9 cellular contexts compared by ENCODE assay signal in genomic region chr11:75873417-75874148, GRCh38. TPM values are rescaled to one million over a fixed set of nuclear protein-coding genes. Genes with fewer than 3 reads are reported as not detected.
DNase-seq lines count a peak whose midpoint lies in the region; ATAC-seq and TF ChIP-seq lines count a peak whose summit lies in the region.
"Had no signal": no experiment of that assay in that cellular context is flagged by ENCODE, and none has a peak within 500 bp of the region (broad histone marks: within the 10 kb centered on the region; RNA-seq: fewer than 3 reads in every experiment).

No MANE protein-coding gene starts in this region.

- no peaks in the 10 kb centered on the region for H3K27me3 ChIP-seq in spleen (replicated peaks in 1 of 7)

- peak; percentile 57 for DNase-seq in SKM-1 treated with dmso at 0.1 percent for 144 hours (lab: John Stamatoyannopoulos, UW; ENCODE audit: unreplicated experiment)
- DNase-seq in SKM-1 (lab: John Stamatoyannopoulos, UW; ENCODE audit: unreplicated experiment), result no peak
- peak; percentile 96 for DNase-seq in OCI-M1 (lab: John Stamatoyannopoulos, UW)
- DNase-seq in spleen, result no peak
- DNase-seq in NCI-H2227 (lab: John Stamatoyannopoulos, UW; ENCODE audit: unreplicated experiment), result no peak
- no peak for DNase-seq in OCI-M2 (lab: John Stamatoyannopoulos, UW; ENCODE audit: unreplicated experiment)
- DNase-seq in stimulated activated CD4-positive, alpha-beta T cell treated with anti-CD3 and anti-CD28 coated beads, Interleukin-1b, Interleukin-23, amount 100 ng/mL, for 48 hours, result no peak

- WGBS in spleen, 5 donors, result 27 to 45% (median 29%) methylated on average over 8 of the region's 8 CpGs

- peak; percentile 80 for ATAC-seq in HG02852 (IDR thresholded peaks at IDR 0.05; ENCODE audit: unreplicated experiment)
- ATAC-seq: A549 had no signal

- peak overlapping the region in 5 of 8 donors; percentile 34 to 75 (median 67) for H3K27ac ChIP-seq in spleen
- H3K27ac ChIP-seq: A549 had no signal

- peak overlapping the region in 1 of 8 donors; percentile 19 for H3K4me3 ChIP-seq in spleen
- H3K4me3 ChIP-seq: A549 had no signal

- H3K36me3 ChIP-seq in spleen, result peaks cover 0 to 15% (median 0%) of the 10 kb centered on the region in 6 donors

- H3K4me1 ChIP-seq in spleen, result peaks cover 16 to 72% (median 35%) of the 10 kb centered on the region in 6 donors
- H3K4me1 ChIP-seq: A549 had no signal

- no peak for TF ChIP-seq POLR2A in spleen (IDR thresholded peaks at IDR 0.05)

- no peaks in the 10 kb centered on the region for H3K9me3 ChIP-seq in spleen
- H3K9me3 ChIP-seq: A549 had no signal

- intact Hi-C loops in spleen (cut with DNase I; ENCODE audit: low total_unique reads), result no loop called here

- TF ChIP-seq CTCF in spleen (IDR thresholded peaks at IDR 0.05 in 8 of 11, conservative IDR thresholded peaks at IDR 0.05 in 3 of 11), result no peak

RNA-seq across cellular contexts. Expression of gene UVRAG, which starts 58.6 kb away (rescaled TPM):
- total RNA-seq in spleen, result 10 to 100 TPM; 35.0 to 80.8 (median 58.8) TPM
- polyA plus RNA-seq in spleen, result 10 to 100 TPM; 13.8 to 15.7 (median 14.8) TPM

Comparison
In these comparisons a context has a peak if more than half of its experiments do, and no peak if none do; other contexts are left out.
1. DNase-seq: peak in SKM-1 treated with dmso at 0.1 percent for 144 hours (single experiment) and OCI-M1 (single experiment); none in SKM-1 (single experiment), spleen (single experiment), NCI-H2227 (single experiment), OCI-M2 (single experiment) and stimulated activated CD4-positive, alpha-beta T cell treated with anti-CD3 and anti-CD28 coated beads, Interleukin-1b, Interleukin-23, amount 100 ng/mL, for 48 hours (single experiment).